14 cellular contexts compared by ENCODE assay signal in the genomic region with DNA sequence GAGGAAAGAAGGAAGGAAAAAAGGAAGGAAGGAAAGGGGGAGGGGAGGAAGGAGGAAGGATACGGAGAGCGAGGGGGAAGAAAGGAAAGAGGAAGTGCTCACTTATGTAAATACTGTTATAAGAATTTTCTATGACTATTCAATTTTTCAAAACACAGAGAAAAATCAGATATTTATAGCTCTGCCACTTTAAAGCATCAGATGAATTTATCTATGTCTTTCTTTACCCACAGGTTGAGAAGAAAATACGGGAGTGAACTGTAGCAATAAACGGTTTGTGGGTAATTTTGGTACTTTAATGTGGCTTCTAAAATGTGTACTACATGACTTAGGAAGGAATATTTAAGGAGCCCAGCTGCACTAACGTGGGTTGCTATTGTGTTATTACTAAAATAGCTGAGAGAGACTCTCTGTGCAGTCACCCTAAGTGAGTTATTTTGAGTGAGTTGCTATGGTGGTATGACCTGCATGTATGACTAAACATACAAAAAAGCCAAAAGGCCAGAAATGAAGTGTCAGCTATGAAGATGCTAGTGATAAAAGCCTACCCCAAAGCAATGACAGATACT.
A peak's percentile ranks its signal among the peaks of the same experiment; 100 is the strongest.
DNase-seq lines count a peak whose midpoint lies in the region; ATAC-seq and TF ChIP-seq lines count a peak whose summit lies in the region.
"Had no signal": no experiment of that assay in that cellular context is flagged by ENCODE, and none has a peak within 500 bp of the region (broad histone marks: within the 10 kb centered on the region; RNA-seq: fewer than 3 reads in every experiment).

No MANE protein-coding gene starts in this region.

- intact Hi-C loops in stomach (cut with DNase I; ENCODE audit: low total_unique reads): no loop called here
- intact Hi-C loops in sigmoid colon (cut with DNase I): loop anchor here (10.0 kb wide), 1 partner anchor 293 kb away; no protein-coding TSS in a partner anchor

- H2AFZ ChIP-seq in DND-41 (ENCODE audit: low read depth, low read length) (no peak overlapping the region), SU-DHL-6 (ENCODE audit: low read depth, low read length, severe bottlenecking) (peak overlapping the region; percentile 59)
- H2AFZ ChIP-seq: hepatocyte had no signal

- H3F3A ChIP-seq in SU-DHL-6 (ENCODE audit: insufficient read depth): peaks cover 26% of the 10 kb centered on the region

- H3K9me3 ChIP-seq in DND-41 (ENCODE audit: insufficient read depth, low read length, severe bottlenecking) (no peaks in the 10 kb centered on the region), SU-DHL-6 (ENCODE audit: insufficient read depth, low read length) (peaks cover 16% of the 10 kb centered on the region; the same call in 1 of the 2 replicates), stomach (peaks cover 0 to 6% (median 0%) of the 10 kb centered on the region in 4 donors), Peyer's patch (no peaks in the 10 kb centered on the region), sigmoid colon (no peaks in the 10 kb centered on the region)
- H3K9me3 ChIP-seq: Caco-2 had no signal

- TF ChIP-seq CTCF in DND-41 (IDR thresholded peaks at IDR 0.05; ENCODE audit: borderline replicate concordance, extremely low read depth, low read length, poor library complexity, severe bottlenecking) (no peak), SU-DHL-6 (IDR thresholded peaks at IDR 0.05; ENCODE audit: insufficient read depth, low read length, poor library complexity, severe bottlenecking) (no peak), stomach (IDR thresholded peaks at IDR 0.05) (no peak), Peyer's patch (IDR thresholded peaks at IDR 0.05) (no peak), sigmoid colon (IDR thresholded peaks at IDR 0.05) (no peak)

- 40 to 58% (median 50%) methylated on average over 5 of the region's 5 CpGs for WGBS in stomach, 5 donors
- WGBS in sigmoid colon, 2 donors: 38 to 44% methylated on average over 5 of the region's 5 CpGs

- H3K79me2 ChIP-seq in DND-41 (ENCODE audit: insufficient read depth, low read length) (no peaks in the 10 kb centered on the region), SU-DHL-6 (ENCODE audit: insufficient read depth, low read length) (no peaks in the 10 kb centered on the region)
- H3K79me2 ChIP-seq: hepatocyte had no signal

- no peaks in the 10 kb centered on the region for H3K9me2 ChIP-seq in SU-DHL-6 (replicated peaks; ENCODE audit: insufficient read depth, low read length)

- TF ChIP-seq POLR2A in stomach (IDR thresholded peaks at IDR 0.05) (no peak), Peyer's patch (IDR thresholded peaks at IDR 0.05) (no peak), sigmoid colon (IDR thresholded peaks at IDR 0.05) (no peak)

- DNase-seq in DND-41 (no peak), stomach (no peak), Peyer's patch (no peak), SKM-1 (lab: John Stamatoyannopoulos, UW; ENCODE audit: unreplicated experiment) (no peak), sigmoid colon (no peak)
- DNase-seq: activated naive CD8-positive, alpha-beta T cell treated with anti-CD3 and anti-CD28 coated beads, Interleukin-2, amount 10 ng/mL, durations not matched to agents 7 days and 5 days; Caco-2; effector CD8-positive, alpha-beta T cell; NCI-H187 had no signal

- H3K4me1 ChIP-seq in DND-41 (ENCODE audit: insufficient read depth, low read length) (no peaks in the 10 kb centered on the region), stomach (no peaks in the 10 kb centered on the region), Peyer's patch (no peaks in the 10 kb centered on the region), sigmoid colon (peaks cover 0 to 9% (median 0%) of the 10 kb centered on the region in 4 donors)
- H3K4me1 ChIP-seq: Caco-2 had no signal

- H3K27ac ChIP-seq in DND-41 (ENCODE audit: low read length) (no peak overlapping the region), SU-DHL-6 (ENCODE audit: low read depth, low read length) (peak overlapping the region; percentile 100), stomach (no peak overlapping the region), Peyer's patch (no peak overlapping the region), sigmoid colon (no peak overlapping the region)
- H3K27ac ChIP-seq: hepatocyte, RWPE1 had no signal

- H4K20me1 ChIP-seq in DND-41 (ENCODE audit: insufficient read depth, low read length): no peaks in the 10 kb centered on the region
- H4K20me1 ChIP-seq in SU-DHL-6 (ENCODE audit: low read depth, low read length): no peaks in the 10 kb centered on the region

- H3K4me3 ChIP-seq in DND-41 (ENCODE audit: low read depth in 1 of 2, low read length in 2 of 2) (no peak overlapping the region), SU-DHL-6 (ENCODE audit: insufficient read depth, low read length, poor library complexity, severe bottlenecking) (peak overlapping the region; percentile 47), stomach (no peak overlapping the region), Peyer's patch (no peak overlapping the region), sigmoid colon (no peak overlapping the region)
- H3K4me3 ChIP-seq: hepatocyte had no signal

- TF ChIP-seq EP300 in stomach (IDR thresholded peaks at IDR 0.05): no peak
- no peak for TF ChIP-seq EP300 in sigmoid colon (IDR thresholded peaks at IDR 0.05)

- H3K27me3 ChIP-seq in DND-41 (ENCODE audit: insufficient read depth, low read length, poor library complexity) (peaks cover 6% of the 10 kb centered on the region), SU-DHL-6 (ENCODE audit: low read length) (no peaks in the 10 kb centered on the region), stomach (no peaks in the 10 kb centered on the region), Peyer's patch (no peaks in the 10 kb centered on the region), sigmoid colon (no peaks in the 10 kb centered on the region)
- H3K27me3 ChIP-seq: hepatocyte had no signal

- peak; percentile 86 for ATAC-seq in DND-41 (ENCODE audit: insufficient read depth, low read depth)
- peak; percentile 55 for ATAC-seq in GM18909 (IDR thresholded peaks at IDR 0.05; ENCODE audit: poor library complexity, unreplicated experiment)
- peak; percentile 75 for ATAC-seq in HG02973 (IDR thresholded peaks at IDR 0.05; ENCODE audit: unreplicated experiment)

- H3K9ac ChIP-seq in DND-41 (ENCODE audit: low read depth, low read length) (no peak overlapping the region), SU-DHL-6 (ENCODE audit: low read length) (peak overlapping the region; percentile 54)

- H3K36me3 ChIP-seq in DND-41 (ENCODE audit: insufficient read depth, low read length): no peaks in the 10 kb centered on the region
- no peaks in the 10 kb centered on the region for H3K36me3 ChIP-seq in SU-DHL-6 (ENCODE audit: low read length)
- H3K36me3 ChIP-seq in stomach: no peaks in the 10 kb centered on the region
- no peaks in the 10 kb centered on the region for H3K36me3 ChIP-seq in Peyer's patch
- H3K36me3 ChIP-seq in sigmoid colon: no peaks in the 10 kb centered on the region

- H3K4me2 ChIP-seq in DND-41 (ENCODE audit: insufficient read depth, low read length): no peak overlapping the region
- peak overlapping the region; percentile 98 for H3K4me2 ChIP-seq in SU-DHL-6 (ENCODE audit: low read depth, low read length, poor library complexity, severe bottlenecking)
- H3K4me2 ChIP-seq: hepatocyte had no signal
